8 cellular contexts compared by ENCODE assay signal in the genomic region with DNA sequence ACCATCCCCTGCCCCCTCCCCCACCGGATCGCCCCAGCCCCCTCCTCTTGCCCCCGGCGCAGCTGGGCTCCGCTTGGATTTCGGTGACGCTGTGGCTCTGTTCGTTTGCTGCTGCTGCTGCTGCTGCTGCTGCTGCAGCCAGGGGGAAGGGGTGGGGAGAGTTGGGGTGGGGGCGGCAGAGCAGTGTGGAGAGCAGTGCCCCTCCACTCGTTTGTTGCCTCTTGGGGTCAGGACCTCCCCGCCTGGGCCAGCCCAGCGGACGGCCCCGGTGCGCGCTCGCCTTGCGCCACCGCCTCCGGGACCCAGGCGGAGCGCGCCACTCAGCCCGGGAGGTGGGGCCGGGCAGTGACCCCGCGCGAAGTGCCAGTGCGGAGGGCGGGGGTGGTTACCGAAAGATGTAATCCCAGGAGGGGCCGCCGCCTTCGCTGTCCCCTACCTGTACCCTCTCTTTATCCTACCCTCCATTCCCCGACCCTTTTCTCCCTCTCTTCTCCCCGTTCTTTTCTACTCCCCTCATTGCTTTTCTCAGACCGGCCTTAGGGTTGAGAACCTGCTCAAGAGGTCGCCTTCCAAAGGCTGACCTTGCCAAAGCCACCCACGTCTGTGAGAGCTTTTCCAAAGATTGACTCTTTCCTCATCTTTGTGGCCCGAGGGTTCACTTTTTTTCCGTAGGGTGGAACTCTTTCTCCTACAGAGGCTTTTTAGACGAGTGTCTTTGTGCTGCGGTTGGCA.
DNase-seq lines count a peak whose midpoint lies in the region; ATAC-seq and TF ChIP-seq lines count a peak whose summit lies in the region.

No MANE protein-coding gene starts in this region.

- peaks cover 34% of the 10 kb centered on the region for H3K27me3 Mint-ChIP-seq in activated CD8-positive, alpha-beta T cell treated with anti-CD3 and anti-CD28 coated beads for 36 hours
- H3K27me3 Mint-ChIP-seq in stimulated activated memory B cell treated with anti-CD40 and anti-IgM and Interleukin-4, amounts not matched to agents 10 μg/mL and 1 μg/mL and 100 μg/mL, for 72 hours = peaks cover 58% of the 10 kb centered on the region

- DNase-seq in ELF-1 (ENCODE audit: low read depth, low spot score) (peak; percentile 78), HCEC 1CT (no peak), cerebellum (ENCODE audit: low spot score) (no peak)
- no peak for DNase-seq in activated CD8-positive, alpha-beta T cell treated with anti-CD3 and anti-CD28 coated beads for 36 hours

- POLR2A ChIA-PET in HEK293 (lab: Yijun Ruan, JAX) = interaction anchor here (0.8 kb wide), 1 partner anchor 19 kb away, joined by 3 read pairs; no protein-coding TSS in a partner anchor
- POLR2A ChIA-PET in activated CD8-positive, alpha-beta T cell treated with anti-CD3 and anti-CD28 coated beads for 36 hours (lab: Charles Lee) = interaction anchor here (0.8 kb wide), 1 partner anchor 269 kb away, joined by 6 read pairs; no protein-coding TSS in a partner anchor

- peak overlapping the region; percentile 84 for H3K9ac ChIP-seq in iPS-15b (ENCODE audit: low read depth, low read length)

- no peaks in the 10 kb centered on the region for H3K36me3 ChIP-seq in HEK293 (ENCODE audit: control insufficient read depth in 2 of 2, insufficient read depth in 1 of 2, low read length in 2 of 2)
- no peaks in the 10 kb centered on the region for H3K36me3 ChIP-seq in iPS-15b (ENCODE audit: control insufficient read depth, insufficient read depth, low read length)

- intact Hi-C loops in activated CD8-positive, alpha-beta T cell treated with anti-CD3 and anti-CD28 coated beads for 36 hours (cut with micrococcal nuclease) = no loop called here

- H3K27ac Mint-ChIP-seq in activated CD8-positive, alpha-beta T cell treated with anti-CD3 and anti-CD28 coated beads for 36 hours = no peak overlapping the region
- no peak overlapping the region for H3K27ac Mint-ChIP-seq in stimulated activated memory B cell treated with anti-CD40 and anti-IgM and Interleukin-4, amounts not matched to agents 10 μg/mL and 1 μg/mL and 100 μg/mL, for 72 hours

- H3K27me3 ChIP-seq in iPS-15b (ENCODE audit: control insufficient read depth, insufficient read depth, low read length) = no peaks in the 10 kb centered on the region

- CTCF ChIA-PET in HEK293 (lab: Yijun Ruan, JAX) = no interaction called here
- CTCF ChIA-PET in activated CD8-positive, alpha-beta T cell treated with anti-CD3 and anti-CD28 coated beads for 36 hours (lab: Charles Lee) = no interaction called here

- no peaks in the 10 kb centered on the region for H3K36me3 Mint-ChIP-seq in activated CD8-positive, alpha-beta T cell treated with anti-CD3 and anti-CD28 coated beads for 36 hours (ENCODE audit: low read depth)
- H3K36me3 Mint-ChIP-seq in stimulated activated memory B cell treated with anti-CD40 and anti-IgM and Interleukin-4, amounts not matched to agents 10 μg/mL and 1 μg/mL and 100 μg/mL, for 72 hours = no peaks in the 10 kb centered on the region

- H3K9me3 Mint-ChIP-seq in activated CD8-positive, alpha-beta T cell treated with anti-CD3 and anti-CD28 coated beads for 36 hours = no peaks in the 10 kb centered on the region
- H3K9me3 Mint-ChIP-seq in stimulated activated memory B cell treated with anti-CD40 and anti-IgM and Interleukin-4, amounts not matched to agents 10 μg/mL and 1 μg/mL and 100 μg/mL, for 72 hours = no peaks in the 10 kb centered on the region

- peak overlapping the region; percentile 22; the same call in 1 of the 2 replicates for H3K27ac ChIP-seq in HEK293 (ENCODE audit: extremely low read depth, low read depth, low read length)

- peak overlapping the region; percentile 53 for H3K4me3 Mint-ChIP-seq in activated CD8-positive, alpha-beta T cell treated with anti-CD3 and anti-CD28 coated beads for 36 hours
- peak overlapping the region; percentile 79 for H3K4me3 Mint-ChIP-seq in stimulated activated memory B cell treated with anti-CD40 and anti-IgM and Interleukin-4, amounts not matched to agents 10 μg/mL and 1 μg/mL and 100 μg/mL, for 72 hours

- peaks cover 3% of the 10 kb centered on the region; the same call in 1 of the 2 replicates for H3K4me1 ChIP-seq in HEK293 (ENCODE audit: control insufficient read depth, insufficient read depth, low read length)
- H3K4me1 ChIP-seq in iPS-15b (ENCODE audit: control insufficient read depth, insufficient read depth, low read length) = peaks cover 12% of the 10 kb centered on the region

- no peak for TF ChIP-seq CTCF in HEK293 (tag by site-specific recombination; IDR thresholded peaks at IDR 0.05)
- no peak for TF ChIP-seq CTCF in activated CD8-positive, alpha-beta T cell treated with anti-CD3 and anti-CD28 coated beads for 36 hours (IDR thresholded peaks at IDR 0.05)

- no peaks in the 10 kb centered on the region for H3K9me3 ChIP-seq in HEK293 (ENCODE audit: control insufficient read depth, insufficient read depth, low read depth, low read length)
- no peaks in the 10 kb centered on the region for H3K9me3 ChIP-seq in iPS-15b (ENCODE audit: control insufficient read depth, insufficient read depth, low read length)

- H3K4me3 ChIP-seq in HEK293 (ENCODE audit: low read depth, low read length) (peak overlapping the region; percentile 20), iPS-15b (ENCODE audit: low read depth, low read length) (peak overlapping the region; percentile 79)

- peaks cover 4% of the 10 kb centered on the region for H3K4me1 Mint-ChIP-seq in activated CD8-positive, alpha-beta T cell treated with anti-CD3 and anti-CD28 coated beads for 36 hours (ENCODE audit: low read depth)
- H3K4me1 Mint-ChIP-seq in stimulated activated memory B cell treated with anti-CD40 and anti-IgM and Interleukin-4, amounts not matched to agents 10 μg/mL and 1 μg/mL and 100 μg/mL, for 72 hours = peaks cover 14% of the 10 kb centered on the region

- peak; percentile 30 for ATAC-seq in activated CD8-positive, alpha-beta T cell treated with anti-CD3 and anti-CD28 coated beads for 36 hours
- ATAC-seq in stimulated activated memory B cell treated with anti-CD40 and anti-IgM and Interleukin-4, amounts not matched to agents 10 μg/mL and 1 μg/mL and 100 μg/mL, for 72 hours = peak; percentile 31
- no peak for ATAC-seq in GM21737 (IDR thresholded peaks at IDR 0.05; ENCODE audit: unreplicated experiment)

TF ChIP-seq in HEK293, 187 proteins besides CTCF, POLR2A, EP300 and RAD21:
- TF ChIP-seq ZNF426 (tag by site-specific recombination; IDR thresholded peaks at IDR 0.05) = no peak
- TF ChIP-seq, protein P1, sequence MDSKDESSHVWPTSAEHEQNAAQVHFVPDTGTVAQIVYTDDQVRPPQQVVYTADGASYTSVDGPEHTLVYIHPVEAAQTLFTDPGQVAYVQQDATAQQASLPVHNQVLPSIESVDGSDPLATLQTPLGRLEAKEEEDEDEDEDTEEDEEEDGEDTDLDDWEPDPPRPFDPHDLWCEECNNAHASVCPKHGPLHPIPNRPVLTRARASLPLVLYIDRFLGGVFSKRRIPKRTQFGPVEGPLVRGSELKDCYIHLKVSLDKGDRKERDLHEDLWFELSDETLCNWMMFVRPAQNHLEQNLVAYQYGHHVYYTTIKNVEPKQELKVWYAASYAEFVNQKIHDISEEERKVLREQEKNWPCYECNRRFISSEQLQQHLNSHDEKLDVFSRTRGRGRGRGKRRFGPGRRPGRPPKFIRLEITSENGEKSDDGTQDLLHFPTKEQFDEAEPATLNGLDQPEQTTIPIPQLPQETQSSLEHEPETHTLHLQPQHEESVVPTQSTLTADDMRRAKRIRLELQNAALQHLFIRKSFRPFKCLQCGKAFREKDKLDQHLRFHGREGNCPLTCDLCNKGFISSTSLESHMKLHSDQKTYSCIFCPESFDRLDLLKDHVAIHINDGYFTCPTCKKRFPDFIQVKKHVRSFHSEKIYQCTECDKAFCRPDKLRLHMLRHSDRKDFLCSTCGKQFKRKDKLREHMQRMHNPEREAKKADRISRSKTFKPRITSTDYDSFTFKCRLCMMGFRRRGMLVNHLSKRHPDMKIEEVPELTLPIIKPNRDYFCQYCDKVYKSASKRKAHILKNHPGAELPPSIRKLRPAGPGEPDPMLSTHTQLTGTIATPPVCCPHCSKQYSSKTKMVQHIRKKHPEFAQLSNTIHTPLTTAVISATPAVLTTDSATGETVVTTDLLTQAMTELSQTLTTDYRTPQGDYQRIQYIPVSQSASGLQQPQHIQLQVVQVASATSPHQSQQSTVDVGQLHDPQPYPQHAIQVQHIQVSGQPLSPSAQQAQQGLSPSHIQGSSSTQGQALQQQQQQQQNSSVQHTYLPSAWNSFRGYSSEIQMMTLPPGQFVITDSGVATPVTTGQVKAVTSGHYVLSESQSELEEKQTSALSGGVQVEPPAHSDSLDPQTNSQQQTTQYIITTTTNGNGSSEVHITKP (tag by site-specific recombination; IDR thresholded peaks at IDR 0.05) = peak; percentile 42; the same call in 1 of the 2 replicates
